25 cellular contexts compared by ENCODE assay signal in genomic region chr12:42525444-42525843, GRCh38.
"Had no signal": no experiment of that assay in that cellular context is flagged by ENCODE, and none has a peak within 500 bp of the region (broad histone marks: within the 10 kb centered on the region; RNA-seq: fewer than 3 reads in every experiment).

No MANE protein-coding gene starts in this region.

- H3K9me3 ChIP-seq: gastroesophageal sphincter, heart left ventricle, left lung, mucosa of descending colon, ovary, right lobe of liver, suprapubic skin, transverse colon had no signal

- ATAC-seq: esophagus mucosa; foreskin keratinocyte; gastroesophageal sphincter; heart left ventricle; left cardiac atrium; left lung; mucosa of descending colon; naive thymus-derived CD4-positive, alpha-beta T cell; right lobe of liver; stimulated activated naive CD8-positive, alpha-beta T cell treated with anti-CD3 and anti-CD28 coated beads, Interleukin-15, amount 100 ng/mL, for 72 hours had no signal

- H3K27ac ChIP-seq: epithelial cell of prostate, foreskin keratinocyte, gastroesophageal sphincter, heart left ventricle, hepatocyte, left lung, ovary, right lobe of liver, suprapubic skin, transverse colon had no signal

- H3K4me2 ChIP-seq: hepatocyte had no signal

- H3K9me3 Mint-ChIP-seq: endodermal cell; mesothelial cell of epicardium; nephron; stimulated activated naive CD8-positive, alpha-beta T cell treated with anti-CD3 and anti-CD28 coated beads, Interleukin-15, amount 100 ng/mL, for 72 hours had no signal

- H3K27ac Mint-ChIP-seq: endodermal cell; mesothelial cell of epicardium; naive thymus-derived CD4-positive, alpha-beta T cell; nephron; stimulated activated naive CD8-positive, alpha-beta T cell treated with anti-CD3 and anti-CD28 coated beads, Interleukin-15, amount 100 ng/mL, for 72 hours had no signal

- H3K36me3 Mint-ChIP-seq: mesothelial cell of epicardium; naive thymus-derived CD4-positive, alpha-beta T cell had no signal

- H3K27me3 ChIP-seq: foreskin keratinocyte, gastroesophageal sphincter, heart left ventricle, hepatocyte, left lung, ovary, right lobe of liver, suprapubic skin, transverse colon had no signal

- H3K4me3 ChIP-seq: gastroesophageal sphincter, heart left ventricle, hepatocyte, left lung, mucosa of descending colon, ovary, right lobe of liver, suprapubic skin, transverse colon had no signal

- H2AFZ ChIP-seq: hepatocyte had no signal

- H3K4me1 Mint-ChIP-seq: mesothelial cell of epicardium; naive thymus-derived CD4-positive, alpha-beta T cell; stimulated activated naive CD8-positive, alpha-beta T cell treated with anti-CD3 and anti-CD28 coated beads, Interleukin-15, amount 100 ng/mL, for 72 hours had no signal

- H3K4me1 ChIP-seq: foreskin keratinocyte, gastroesophageal sphincter, heart left ventricle, left lung, right lobe of liver, suprapubic skin, transverse colon had no signal

- H3K4me3 Mint-ChIP-seq: endodermal cell; mesothelial cell of epicardium; naive thymus-derived CD4-positive, alpha-beta T cell; nephron; stimulated activated naive CD8-positive, alpha-beta T cell treated with anti-CD3 and anti-CD28 coated beads, Interleukin-15, amount 100 ng/mL, for 72 hours had no signal

- H3K36me3 ChIP-seq: left lung, ovary, right lobe of liver, suprapubic skin, transverse colon had no signal

- DNase-seq: effector CD8-positive, alpha-beta T cell; endodermal cell; heart left ventricle; left cardiac atrium; left lung; mesenchymal stem cell; mucosa of descending colon; naive thymus-derived CD4-positive, alpha-beta T cell; occipital lobe; ovary; right lobe of liver; small intestine; stimulated activated CD4-positive, alpha-beta T cell treated with anti-CD3 and anti-CD28 coated beads, Interleukin-15, amount 100 ng/mL, for 24 hours; stimulated activated CD4-positive, alpha-beta T cell treated with anti-CD3 and anti-CD28 coated beads, Interleukin-2, amount 100 ng/mL, for 48 hours; stimulated activated naive CD4-positive, alpha-beta T cell; stimulated activated naive CD8-positive, alpha-beta T cell treated with anti-CD3 and anti-CD28 coated beads, Interleukin-15, amount 100 ng/mL, for 72 hours; transverse colon had no signal
